Comparison of ENCODE assay signal across 2 cellular contexts in the genomic region with DNA sequence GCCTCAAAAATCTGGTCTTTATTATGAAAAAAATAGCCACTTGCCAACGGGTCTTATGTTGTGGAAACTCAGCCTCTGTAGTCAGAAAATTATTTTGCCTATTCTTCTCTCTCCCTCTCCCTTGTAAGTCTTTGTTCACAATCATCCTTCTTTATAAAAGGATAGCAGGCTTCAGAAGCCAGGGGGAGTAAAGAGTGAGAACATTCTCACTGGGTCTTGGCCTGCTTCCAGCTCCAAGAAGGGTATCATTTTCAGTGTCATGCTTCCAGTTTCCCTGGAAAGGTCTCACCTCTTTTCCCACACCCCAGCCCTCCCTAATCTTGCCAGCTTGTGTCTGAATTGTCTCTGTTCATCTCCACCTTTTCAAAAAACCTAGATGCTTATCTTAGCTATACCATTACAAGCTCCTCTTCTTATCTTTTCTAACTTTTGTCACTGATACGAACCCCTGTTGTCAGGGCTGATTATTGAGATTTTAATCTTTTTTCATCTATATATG.
TF ChIP-seq lines count a peak whose summit lies in the region.

No MANE protein-coding gene starts in this region.

TF ChIP-seq in GM23338, 12 proteins besides CTCF, POLR2A, EP300 and RAD21 (continued from another document):
- TF ChIP-seq, protein P1, sequence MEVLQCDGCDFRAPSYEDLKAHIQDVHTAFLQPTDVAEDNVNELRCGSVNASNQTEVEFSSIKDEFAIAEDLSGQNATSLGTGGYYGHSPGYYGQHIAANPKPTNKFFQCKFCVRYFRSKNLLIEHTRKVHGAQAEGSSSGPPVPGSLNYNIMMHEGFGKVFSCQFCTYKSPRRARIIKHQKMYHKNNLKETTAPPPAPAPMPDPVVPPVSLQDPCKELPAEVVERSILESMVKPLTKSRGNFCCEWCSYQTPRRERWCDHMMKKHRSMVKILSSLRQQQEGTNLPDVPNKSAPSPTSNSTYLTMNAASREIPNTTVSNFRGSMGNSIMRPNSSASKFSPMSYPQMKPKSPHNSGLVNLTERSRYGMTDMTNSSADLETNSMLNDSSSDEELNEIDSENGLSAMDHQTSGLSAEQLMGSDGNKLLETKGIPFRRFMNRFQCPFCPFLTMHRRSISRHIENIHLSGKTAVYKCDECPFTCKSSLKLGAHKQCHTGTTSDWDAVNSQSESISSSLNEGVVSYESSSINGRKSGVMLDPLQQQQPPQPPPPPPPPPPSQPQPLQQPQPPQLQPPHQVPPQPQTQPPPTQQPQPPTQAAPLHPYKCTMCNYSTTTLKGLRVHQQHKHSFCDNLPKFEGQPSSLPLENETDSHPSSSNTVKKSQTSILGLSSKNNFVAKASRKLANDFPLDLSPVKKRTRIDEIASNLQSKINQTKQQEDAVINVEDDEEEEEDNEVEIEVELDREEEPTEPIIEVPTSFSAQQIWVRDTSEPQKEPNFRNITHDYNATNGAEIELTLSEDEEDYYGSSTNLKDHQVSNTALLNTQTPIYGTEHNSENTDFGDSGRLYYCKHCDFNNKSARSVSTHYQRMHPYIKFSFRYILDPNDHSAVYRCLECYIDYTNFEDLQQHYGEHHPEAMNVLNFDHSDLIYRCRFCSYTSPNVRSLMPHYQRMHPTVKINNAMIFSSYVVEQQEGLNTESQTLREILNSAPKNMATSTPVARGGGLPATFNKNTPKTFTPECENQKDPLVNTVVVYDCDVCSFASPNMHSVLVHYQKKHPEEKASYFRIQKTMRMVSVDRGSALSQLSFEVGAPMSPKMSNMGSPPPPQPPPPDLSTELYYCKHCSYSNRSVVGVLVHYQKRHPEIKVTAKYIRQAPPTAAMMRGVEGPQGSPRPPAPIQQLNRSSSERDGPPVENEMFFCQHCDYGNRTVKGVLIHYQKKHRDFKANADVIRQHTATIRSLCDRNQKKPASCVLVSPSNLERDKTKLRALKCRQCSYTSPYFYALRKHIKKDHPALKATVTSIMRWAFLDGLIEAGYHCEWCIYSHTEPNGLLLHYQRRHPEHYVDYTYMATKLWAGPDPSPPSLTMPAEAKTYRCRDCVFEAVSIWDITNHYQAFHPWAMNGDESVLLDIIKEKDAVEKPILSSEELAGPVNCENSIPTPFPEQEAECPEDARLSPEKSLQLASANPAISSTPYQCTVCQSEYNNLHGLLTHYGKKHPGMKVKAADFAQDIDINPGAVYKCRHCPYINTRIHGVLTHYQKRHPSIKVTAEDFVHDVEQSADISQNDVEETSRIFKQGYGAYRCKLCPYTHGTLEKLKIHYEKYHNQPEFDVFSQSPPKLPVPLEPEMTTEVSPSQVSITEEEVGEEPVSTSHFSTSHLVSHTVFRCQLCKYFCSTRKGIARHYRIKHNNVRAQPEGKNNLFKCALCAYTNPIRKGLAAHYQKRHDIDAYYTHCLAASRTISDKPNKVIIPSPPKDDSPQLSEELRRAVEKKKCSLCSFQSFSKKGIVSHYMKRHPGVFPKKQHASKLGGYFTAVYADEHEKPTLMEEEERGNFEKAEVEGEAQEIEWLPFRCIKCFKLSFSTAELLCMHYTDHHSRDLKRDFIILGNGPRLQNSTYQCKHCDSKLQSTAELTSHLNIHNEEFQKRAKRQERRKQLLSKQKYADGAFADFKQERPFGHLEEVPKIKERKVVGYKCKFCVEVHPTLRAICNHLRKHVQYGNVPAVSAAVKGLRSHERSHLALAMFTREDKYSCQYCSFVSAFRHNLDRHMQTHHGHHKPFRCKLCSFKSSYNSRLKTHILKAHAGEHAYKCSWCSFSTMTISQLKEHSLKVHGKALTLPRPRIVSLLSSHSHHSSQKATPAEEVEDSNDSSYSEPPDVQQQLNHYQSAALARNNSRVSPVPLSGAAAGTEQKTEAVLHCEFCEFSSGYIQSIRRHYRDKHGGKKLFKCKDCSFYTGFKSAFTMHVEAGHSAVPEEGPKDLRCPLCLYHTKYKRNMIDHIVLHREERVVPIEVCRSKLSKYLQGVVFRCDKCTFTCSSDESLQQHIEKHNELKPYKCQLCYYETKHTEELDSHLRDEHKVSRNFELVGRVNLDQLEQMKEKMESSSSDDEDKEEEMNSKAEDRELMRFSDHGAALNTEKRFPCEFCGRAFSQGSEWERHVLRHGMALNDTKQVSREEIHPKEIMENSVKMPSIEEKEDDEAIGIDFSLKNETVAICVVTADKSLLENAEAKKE (CRISPR knock-in tag; IDR thresholded peaks at IDR 0.05), result no peak
- TF ChIP-seq STAT1 (IDR thresholded peaks at IDR 0.05; ENCODE audit: unreplicated experiment) (no peak), EZH2phosphoT487 (IDR thresholded peaks at IDR 0.05; ENCODE audit: unreplicated experiment) (no peak), JUNB (IDR thresholded peaks at IDR 0.05; ENCODE audit: unreplicated experiment) (no peak)
- TF ChIP-seq, protein P2, sequence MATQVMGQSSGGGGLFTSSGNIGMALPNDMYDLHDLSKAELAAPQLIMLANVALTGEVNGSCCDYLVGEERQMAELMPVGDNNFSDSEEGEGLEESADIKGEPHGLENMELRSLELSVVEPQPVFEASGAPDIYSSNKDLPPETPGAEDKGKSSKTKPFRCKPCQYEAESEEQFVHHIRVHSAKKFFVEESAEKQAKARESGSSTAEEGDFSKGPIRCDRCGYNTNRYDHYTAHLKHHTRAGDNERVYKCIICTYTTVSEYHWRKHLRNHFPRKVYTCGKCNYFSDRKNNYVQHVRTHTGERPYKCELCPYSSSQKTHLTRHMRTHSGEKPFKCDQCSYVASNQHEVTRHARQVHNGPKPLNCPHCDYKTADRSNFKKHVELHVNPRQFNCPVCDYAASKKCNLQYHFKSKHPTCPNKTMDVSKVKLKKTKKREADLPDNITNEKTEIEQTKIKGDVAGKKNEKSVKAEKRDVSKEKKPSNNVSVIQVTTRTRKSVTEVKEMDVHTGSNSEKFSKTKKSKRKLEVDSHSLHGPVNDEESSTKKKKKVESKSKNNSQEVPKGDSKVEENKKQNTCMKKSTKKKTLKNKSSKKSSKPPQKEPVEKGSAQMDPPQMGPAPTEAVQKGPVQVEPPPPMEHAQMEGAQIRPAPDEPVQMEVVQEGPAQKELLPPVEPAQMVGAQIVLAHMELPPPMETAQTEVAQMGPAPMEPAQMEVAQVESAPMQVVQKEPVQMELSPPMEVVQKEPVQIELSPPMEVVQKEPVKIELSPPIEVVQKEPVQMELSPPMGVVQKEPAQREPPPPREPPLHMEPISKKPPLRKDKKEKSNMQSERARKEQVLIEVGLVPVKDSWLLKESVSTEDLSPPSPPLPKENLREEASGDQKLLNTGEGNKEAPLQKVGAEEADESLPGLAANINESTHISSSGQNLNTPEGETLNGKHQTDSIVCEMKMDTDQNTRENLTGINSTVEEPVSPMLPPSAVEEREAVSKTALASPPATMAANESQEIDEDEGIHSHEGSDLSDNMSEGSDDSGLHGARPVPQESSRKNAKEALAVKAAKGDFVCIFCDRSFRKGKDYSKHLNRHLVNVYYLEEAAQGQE (IDR thresholded peaks at IDR 0.05; ENCODE audit: unreplicated experiment), result no peak

TF ChIP-seq in K562, 482 proteins besides CTCF, POLR2A, EP300 and RAD21 (continued from another document):
- TF ChIP-seq, protein P3, sequence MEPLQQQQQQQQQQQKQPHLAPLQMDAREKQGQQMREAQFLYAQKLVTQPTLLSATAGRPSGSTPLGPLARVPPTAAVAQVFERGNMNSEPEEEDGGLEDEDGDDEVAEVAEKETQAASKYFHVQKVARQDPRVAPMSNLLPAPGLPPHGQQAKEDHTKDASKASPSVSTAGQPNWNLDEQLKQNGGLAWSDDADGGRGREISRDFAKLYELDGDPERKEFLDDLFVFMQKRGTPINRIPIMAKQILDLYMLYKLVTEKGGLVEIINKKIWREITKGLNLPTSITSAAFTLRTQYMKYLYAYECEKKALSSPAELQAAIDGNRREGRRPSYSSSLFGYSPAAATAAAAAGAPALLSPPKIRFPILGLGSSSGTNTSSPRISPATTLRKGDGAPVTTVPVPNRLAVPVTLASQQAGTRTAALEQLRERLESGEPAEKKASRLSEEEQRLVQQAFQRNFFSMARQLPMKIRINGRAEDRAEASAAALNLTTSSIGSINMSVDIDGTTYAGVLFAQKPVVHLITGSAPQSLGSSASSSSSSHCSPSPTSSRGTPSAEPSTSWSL (CRISPR knock-in tag; IDR thresholded peaks at IDR 0.05; ENCODE audit: borderline replicate concordance), result no peak
TF ChIP-seq in K562: peak in this region for 1.
